In the genomic region with DNA sequence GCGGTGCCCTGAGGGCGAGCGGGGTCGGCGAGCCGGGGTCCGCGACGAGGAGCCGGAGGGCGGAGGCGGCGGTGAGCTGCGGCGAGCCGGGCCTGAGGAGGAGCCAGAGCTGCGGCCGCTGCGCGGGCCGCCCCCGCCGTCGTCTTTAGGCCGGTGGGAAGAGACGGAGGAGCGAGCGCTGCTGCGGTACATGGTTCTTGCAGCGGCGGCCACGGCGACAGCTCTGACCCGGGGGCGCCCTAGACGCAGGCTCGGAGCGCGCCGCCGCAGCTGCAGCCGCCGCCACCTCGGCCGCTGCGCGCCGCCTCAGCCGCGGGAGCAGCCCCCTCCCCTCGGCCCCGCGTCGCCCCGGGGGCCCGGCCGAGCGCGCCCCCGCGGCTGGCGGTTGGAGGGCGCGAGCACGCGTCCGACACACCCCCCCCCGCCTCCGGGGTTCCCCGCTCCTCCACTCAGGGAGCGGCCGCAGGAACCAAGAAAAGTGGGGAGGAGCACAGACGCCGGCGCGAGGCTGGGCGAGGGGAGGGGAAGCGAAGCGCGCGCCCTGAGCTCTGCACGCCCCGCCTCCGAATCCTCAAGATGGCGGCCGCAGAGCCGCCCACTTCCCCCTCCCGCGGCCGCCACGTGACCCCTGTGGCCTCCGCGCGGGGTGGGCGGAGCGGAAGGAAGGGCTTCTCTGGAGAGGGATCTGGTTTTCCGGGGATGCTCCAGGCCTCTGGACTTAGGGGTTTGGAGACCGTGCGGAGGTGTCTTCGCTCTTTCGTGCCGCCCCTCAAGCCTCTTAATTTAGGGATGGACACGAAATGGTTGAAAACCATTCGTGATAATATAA, we compare ENCODE assay signal across 8 cellular contexts. TPM values are rescaled to one million over a fixed set of nuclear protein-coding genes. Genes with fewer than 3 reads are reported as not detected.
DNase-seq lines count a peak whose midpoint lies in the region; ATAC-seq and TF ChIP-seq lines count a peak whose summit lies in the region.

Gene ZNF318 (minus strand): TSS at position 474 of the 829 bp plus-strand sequence. CDS start 282 bp downstream, at position 192.

- TF ChIP-seq CTCF in foreskin keratinocyte (conservative IDR thresholded peaks at IDR 0.05) (no peak), neural progenitor cell (IDR thresholded peaks at IDR 0.05) (no peak)

- POLR2A ChIA-PET in HEK293T (lab: Yijun Ruan, JAX): interaction anchor here (0.6 to 5.0 kb wide), 25 partner anchors 9 to 1431 kb away, joined by 3 to 42 read pairs (median 4); partner anchors contain the start of genes ABCC10, CRIP3, CUL9 and DNPH1

- peak within 1 kb of the TSS; percentile 97 for H3K4me3 ChIP-seq in SJSA1
- peak within 1 kb of the TSS; percentile 80 for H3K4me3 ChIP-seq in neural progenitor cell
- H3K4me3 ChIP-seq in stomach smooth muscle (ENCODE audit: low read length in 2 of 2): peak within 1 kb of the TSS; percentile 83 to 90

- H3K9me3 ChIP-seq in SJSA1 (replicated peaks) (no peaks in the 10 kb centered on the region), neural progenitor cell (ENCODE audit: low read depth) (no peaks in the 10 kb centered on the region), stomach smooth muscle (ENCODE audit: control insufficient read depth in 2 of 2, low read length in 2 of 2) (no peaks in the 10 kb centered on the region)

- DNase-seq in GDM1 (lab: John Stamatoyannopoulos, UW) (peak; percentile 95), HEK293T (ENCODE audit: extremely low spot score) (peak; percentile 95), MV-4-11 (lab: John Stamatoyannopoulos, UW) (peak; percentile 95), SJSA1 (ENCODE audit: low read depth in 1 of 2, low spot score in 2 of 2) (peak; percentile 97 to 99), foreskin keratinocyte (peak; percentile 88 to 93), neural progenitor cell (ENCODE audit: low spot score) (peak; percentile 100)
- peak; percentile 88 for DNase-seq in activated gamma-delta T cell treated with anti-CD3 and anti-CD28 coated beads, Interleukin-2, amount 50 U/mL, for 16 hours (ENCODE audit: low read depth)

- no peaks in the 10 kb centered on the region for H3K27me3 ChIP-seq in SJSA1 (replicated peaks)
- H3K27me3 ChIP-seq in foreskin keratinocyte: no peaks in the 10 kb centered on the region
- peaks cover 7% of the 10 kb centered on the region for H3K27me3 ChIP-seq in neural progenitor cell
- no peaks in the 10 kb centered on the region for H3K27me3 ChIP-seq in stomach smooth muscle (ENCODE audit: control insufficient read depth in 1 of 2, insufficient read depth in 2 of 2, low read length in 2 of 2)

- peak within 1 kb of the TSS; percentile 2 for H3K9ac ChIP-seq in neural progenitor cell
- H3K9ac ChIP-seq in stomach smooth muscle (ENCODE audit: low read length in 2 of 2): peak within 1 kb of the TSS; percentile 86 to 92

- peaks cover 5% of the 10 kb centered on the region for H3K27me3 Mint-ChIP-seq in neural progenitor cell (ENCODE audit: insufficient read depth, low read depth)

- peak; percentile 91 for ATAC-seq in foreskin keratinocyte

- peak within 1 kb of the TSS; percentile 92 for H2AFZ ChIP-seq in neural progenitor cell (replicated peaks)

- H3K36me3 ChIP-seq in SJSA1 (peaks cover 13% of the 10 kb centered on the region), neural progenitor cell (no peaks in the 10 kb centered on the region), stomach smooth muscle (ENCODE audit: control insufficient read depth in 2 of 2, insufficient read depth in 2 of 2, low read length in 2 of 2) (peaks cover 4 to 8% of the 10 kb centered on the region in 2 donors)

- peak within 1 kb of the TSS; percentile 19 for H3K27ac Mint-ChIP-seq in neural progenitor cell

- H3F3A ChIP-seq in neural progenitor cell (ENCODE audit: low read depth): peaks cover 25% of the 10 kb centered on the region

- peak within 1 kb of the TSS; percentile 95 for H3K4me3 Mint-ChIP-seq in neural progenitor cell

- H3K4me2 ChIP-seq in neural progenitor cell: peak within 1 kb of the TSS; percentile 93

- no peaks in the 10 kb centered on the region for H3K9me3 Mint-ChIP-seq in neural progenitor cell

- CTCF ChIA-PET in HEK293T (lab: Yijun Ruan, JAX): interaction anchor here (0.7 kb wide), 2 partner anchors 23 to 391 kb away, joined by 3 to 4 read pairs; no protein-coding TSS in a partner anchor

- H3K36me3 Mint-ChIP-seq in neural progenitor cell: peaks cover 4% of the 10 kb centered on the region

- H3K79me2 ChIP-seq in neural progenitor cell (ENCODE audit: low read depth): peaks cover 25% of the 10 kb centered on the region

- peaks cover 7% of the 10 kb centered on the region for H4K20me1 ChIP-seq in neural progenitor cell (ENCODE audit: low read depth)

- peaks cover 25% of the 10 kb centered on the region for H3K4me1 ChIP-seq in SJSA1 (replicated peaks)
- peaks cover 16% of the 10 kb centered on the region for H3K4me1 ChIP-seq in foreskin keratinocyte
- peaks cover 11% of the 10 kb centered on the region for H3K4me1 ChIP-seq in neural progenitor cell
- H3K4me1 ChIP-seq in stomach smooth muscle (ENCODE audit: control insufficient read depth, insufficient read depth, low read length): peaks cover 18% of the 10 kb centered on the region

- H3K4me1 Mint-ChIP-seq in neural progenitor cell: peaks cover 26% of the 10 kb centered on the region

- peak within 1 kb of the TSS; percentile 40 for H3K27ac ChIP-seq in SJSA1
- peak within 1 kb of the TSS; percentile 71 for H3K27ac ChIP-seq in foreskin keratinocyte
- H3K27ac ChIP-seq in neural progenitor cell: peak within 1 kb of the TSS; percentile 87
- peak within 1 kb of the TSS; percentile 76 for H3K27ac ChIP-seq in stomach smooth muscle (ENCODE audit: low read length)

TF ChIP-seq in HEK293T, 16 proteins besides CTCF, POLR2A, EP300 and RAD21:
- TF ChIP-seq ELF4 (IDR thresholded peaks at IDR 0.05) (no peak), PKNOX1 (IDR thresholded peaks at IDR 0.05) (no peak), HDGF (IDR thresholded peaks at IDR 0.05; ENCODE audit: borderline replicate concordance) (0 out of 2 replicates have a peak, but pooled peaks have one; percentile 20), ARNT (IDR thresholded peaks at IDR 0.05) (0 out of 2 replicates have a peak, but pooled peaks have one; percentile 4), SP1 (IDR thresholded peaks at IDR 0.05) (no peak), LEF1 (IDR thresholded peaks at IDR 0.05; ENCODE audit: borderline replicate concordance) (peak; percentile 41; the same call in 1 of the 2 replicates), FOXM1 (IDR thresholded peaks at IDR 0.05; ENCODE audit: borderline replicate concordance) (peak; percentile 51; the same call in 1 of the 2 replicates)

RNA-seq across cellular contexts. Expression of gene ZNF318, which starts in this region (rescaled TPM):
- total RNA-seq in SJSA1 (2014; rRNA removed; shearing (Covaris generic)): 8.0 and 12.2 TPM in 2 replicates
- total RNA-seq in foreskin keratinocyte: 18.8 and 19.2 TPM in 2 replicates
- 4.9 and 5.7 TPM in 2 replicates for polyA plus RNA-seq in foreskin keratinocyte
- total RNA-seq in neural progenitor cell (ENCODE audit: low replicate concordance): 17.6 TPM in 2 replicates

Comparison
In these comparisons a context has a peak if more than half of its experiments do, and no peak if none do; other contexts are left out.
1. Peak in every context shown above with its lines: DNase-seq, ATAC-seq, H3K4me3 ChIP-seq and H3K27ac ChIP-seq.